In the genomic region with DNA sequence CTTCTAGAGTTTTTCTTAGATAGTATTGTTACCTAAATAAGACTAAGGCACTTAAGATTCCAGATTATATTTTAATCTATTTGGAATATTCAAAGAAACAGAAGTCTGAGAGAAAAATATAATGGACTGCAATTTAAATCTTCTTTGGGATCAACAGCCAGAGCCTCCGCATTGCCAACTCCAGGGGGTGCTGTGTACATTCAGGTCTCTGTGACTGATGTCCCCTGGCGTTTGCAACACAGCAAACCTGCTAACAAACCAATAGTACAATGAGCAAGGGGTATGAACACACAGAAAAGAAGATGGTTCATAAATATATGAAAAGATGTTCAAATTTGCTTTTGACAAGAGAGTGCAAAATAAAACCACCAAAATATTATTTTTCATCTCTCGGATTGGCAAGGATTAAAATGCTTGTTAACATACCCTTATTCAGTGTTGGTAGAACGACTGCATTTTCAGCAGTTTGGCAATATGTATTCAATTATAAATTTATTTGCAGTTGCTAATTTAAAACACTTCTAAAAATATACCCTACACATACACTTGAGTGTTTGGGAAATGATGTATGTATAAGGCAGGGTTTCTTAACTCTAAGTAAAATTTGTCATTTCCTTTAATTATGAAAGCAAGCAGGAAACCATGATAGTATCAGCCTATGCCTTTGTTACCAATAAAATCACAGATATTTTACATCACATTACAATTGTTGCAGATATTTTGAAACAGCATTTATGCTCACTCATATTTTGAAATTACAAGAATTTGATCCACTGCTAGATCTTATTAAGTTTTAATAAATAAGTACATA, we compare ENCODE assay signal across 8 cellular contexts. TPM values are rescaled to one million over a fixed set of nuclear protein-coding genes. Genes with fewer than 3 reads are reported as not detected.
DNase-seq lines count a peak whose midpoint lies in the region; ATAC-seq, FAIRE-seq and TF ChIP-seq lines count a peak whose summit lies in the region.

No MANE protein-coding gene starts in this region.

- no peaks in the 10 kb centered on the region for H3K4me1 Mint-ChIP-seq in activated T-helper 1 cell treated with anti-CD3 and anti-CD28 coated beads, Interleukin-12 subunit alpha, Interleukin-12 subunit beta, Interleukin-2, Interleukin-4 antibody, amounts not matched to agents 30 ng/mL and 10 ng/mL and 1 ng/mL, durations not matched to agents 14 hours and 24 hours and 36 hours (ENCODE audit: low read depth)
- H3K4me1 Mint-ChIP-seq in CD8-positive, alpha-beta memory T cell = no peaks in the 10 kb centered on the region

- POLR2A ChIA-PET in CD8-positive, alpha-beta memory T cell (lab: Charles Lee) = no interaction called here

- H3K27ac Mint-ChIP-seq in activated T-helper 1 cell treated with anti-CD3 and anti-CD28 coated beads, Interleukin-12 subunit alpha, Interleukin-12 subunit beta, Interleukin-2, Interleukin-4 antibody, amounts not matched to agents 30 ng/mL and 10 ng/mL and 1 ng/mL, durations not matched to agents 14 hours and 24 hours and 36 hours = no peak overlapping the region
- peak overlapping the region in 1 of 8 donors; percentile 70 for H3K27ac Mint-ChIP-seq in CD8-positive, alpha-beta memory T cell

- ATAC-seq in HG03342 (IDR thresholded peaks at IDR 0.05; ENCODE audit: unreplicated experiment) (peak; percentile 90), heart right ventricle (peak in 7 of 8 donors; percentile 72 to 90 (median 86))

- no peak overlapping the region for H3K4me3 ChIP-seq in heart right ventricle
- no peak overlapping the region for H3K4me3 ChIP-seq in CD8-positive, alpha-beta memory T cell (ENCODE audit: low read length)

- DNase-seq in COLO668 (lab: John Stamatoyannopoulos, UW; ENCODE audit: unreplicated experiment) (peak; percentile 50), GM19239 (ENCODE audit: insufficient read length, low spot score) (peak; percentile 41), NCI-H446 treated with DMSO at 0.1 percent for 48 hours (lab: John Stamatoyannopoulos, UW) (peak; percentile 32), heart right ventricle (peak; percentile 55 to 76), retina (peak; percentile 19)
- peak; percentile 12 for DNase-seq in activated T-helper 1 cell treated with anti-CD3 and anti-CD28 coated beads, Interleukin-12 subunit alpha, Interleukin-12 subunit beta, Interleukin-2, Interleukin-4 antibody, amounts not matched to agents 30 ng/mL and 10 ng/mL and 1 ng/mL, durations not matched to agents 14 hours and 24 hours and 36 hours (ENCODE audit: low spot score)
- no peak for DNase-seq in CD8-positive, alpha-beta memory T cell

- H3K9me3 ChIP-seq in heart right ventricle = peaks cover 0 to 5% (median 0%) of the 10 kb centered on the region in 11 donors
- no peaks in the 10 kb centered on the region for H3K9me3 ChIP-seq in CD8-positive, alpha-beta memory T cell (ENCODE audit: low read length)

- no peaks in the 10 kb centered on the region for H3K36me3 Mint-ChIP-seq in activated T-helper 1 cell treated with anti-CD3 and anti-CD28 coated beads, Interleukin-12 subunit alpha, Interleukin-12 subunit beta, Interleukin-2, Interleukin-4 antibody, amounts not matched to agents 30 ng/mL and 10 ng/mL and 1 ng/mL, durations not matched to agents 14 hours and 24 hours and 36 hours (ENCODE audit: low read depth)
- no peaks in the 10 kb centered on the region for H3K36me3 Mint-ChIP-seq in CD8-positive, alpha-beta memory T cell

- H3K36me3 ChIP-seq in heart right ventricle = no peaks in the 10 kb centered on the region
- H3K36me3 ChIP-seq in CD8-positive, alpha-beta memory T cell (ENCODE audit: insufficient read depth, low read length) = no peaks in the 10 kb centered on the region

- no peak overlapping the region for H3K4me3 Mint-ChIP-seq in activated T-helper 1 cell treated with anti-CD3 and anti-CD28 coated beads, Interleukin-12 subunit alpha, Interleukin-12 subunit beta, Interleukin-2, Interleukin-4 antibody, amounts not matched to agents 30 ng/mL and 10 ng/mL and 1 ng/mL, durations not matched to agents 14 hours and 24 hours and 36 hours
- no peak overlapping the region for H3K4me3 Mint-ChIP-seq in CD8-positive, alpha-beta memory T cell

- FAIRE-seq in GM19239 (lab: Jason Lieb, UNC) = peak; percentile 83

- H3K27me3 Mint-ChIP-seq in activated T-helper 1 cell treated with anti-CD3 and anti-CD28 coated beads, Interleukin-12 subunit alpha, Interleukin-12 subunit beta, Interleukin-2, Interleukin-4 antibody, amounts not matched to agents 30 ng/mL and 10 ng/mL and 1 ng/mL, durations not matched to agents 14 hours and 24 hours and 36 hours (ENCODE audit: insufficient read depth) = peaks cover 10% of the 10 kb centered on the region
- peaks cover 4 to 33% of the 10 kb centered on the region in 2 donors for H3K27me3 Mint-ChIP-seq in CD8-positive, alpha-beta memory T cell

- no peaks in the 10 kb centered on the region for H3K9me3 Mint-ChIP-seq in activated T-helper 1 cell treated with anti-CD3 and anti-CD28 coated beads, Interleukin-12 subunit alpha, Interleukin-12 subunit beta, Interleukin-2, Interleukin-4 antibody, amounts not matched to agents 30 ng/mL and 10 ng/mL and 1 ng/mL, durations not matched to agents 14 hours and 24 hours and 36 hours
- no peaks in the 10 kb centered on the region for H3K9me3 Mint-ChIP-seq in CD8-positive, alpha-beta memory T cell

- TF ChIP-seq CTCF in heart right ventricle (IDR thresholded peaks at IDR 0.05) = peak; percentile 56 to 94 (median 83)

- WGBS in heart right ventricle, 2 donors = 33 to 44% methylated on average over 4 of the region's 4 CpGs

- no peaks in the 10 kb centered on the region for H3K27me3 ChIP-seq in heart right ventricle
- no peaks in the 10 kb centered on the region for H3K27me3 ChIP-seq in CD8-positive, alpha-beta memory T cell (ENCODE audit: insufficient read depth, low read length, poor library complexity, severe bottlenecking)

- H3K4me1 ChIP-seq in heart right ventricle = peaks cover 0 to 40% (median 21%) of the 10 kb centered on the region in 9 donors
- no peaks in the 10 kb centered on the region for H3K4me1 ChIP-seq in CD8-positive, alpha-beta memory T cell (ENCODE audit: insufficient read depth, low read length)

- peak overlapping the region in 5 of 10 donors; percentile 16 to 71 (median 28) for H3K27ac ChIP-seq in heart right ventricle
- no peak overlapping the region for H3K27ac ChIP-seq in CD8-positive, alpha-beta memory T cell (ENCODE audit: low read depth, low read length)

- intact Hi-C loops in activated T-helper 1 cell treated with anti-CD3 and anti-CD28 coated beads, Interleukin-12 subunit alpha, Interleukin-12 subunit beta, Interleukin-2, Interleukin-4 antibody, amounts not matched to agents 30 ng/mL and 10 ng/mL and 1 ng/mL, durations not matched to agents 14 hours and 24 hours and 36 hours (cut with micrococcal nuclease) = loop anchor here (1.0 kb wide), 1 partner anchor 87 kb away; no protein-coding TSS in a partner anchor
- intact Hi-C loops in heart right ventricle (cut with DNase I) = loop anchor here in 9 of 10 donors (1.0 to 10.0 kb wide), 8 partner anchors 41 to 91 kb away; a partner anchor contains a TSS

- CTCF ChIA-PET in CD8-positive, alpha-beta memory T cell (lab: Charles Lee) = no interaction called here

RNA-seq across cellular contexts. Expression of a gene that starts 16.1 kb away (rescaled TPM):
- total RNA-seq in activated T-helper 1 cell treated with anti-CD3 and anti-CD28 coated beads, Interleukin-12 subunit alpha, Interleukin-12 subunit beta, Interleukin-2, Interleukin-4 antibody, amounts not matched to agents 30 ng/mL and 10 ng/mL and 1 ng/mL, durations not matched to agents 14 hours and 24 hours and 36 hours = 0.13 and 0.22 TPM in 2 replicates
- total RNA-seq in heart right ventricle = 100 to 1,000 TPM in 5 of 10 donors, 10 to 100 TPM in 5; 63.6 to 142 (median 95.2) TPM
- 100 to 1,000 TPM; 131 to 132 TPM for polyA plus RNA-seq in heart right ventricle
- total RNA-seq in CD8-positive, alpha-beta memory T cell = under 1 TPM; 0.18 to 0.27 TPM
- not detected for polyA plus RNA-seq in CD8-positive, alpha-beta memory T cell

Comparison
In these comparisons a context has a peak if more than half of its experiments do, and no peak if none do; other contexts are left out.
1. DNase-seq: peak in COLO668 (single experiment), GM19239 (single experiment), NCI-H446 treated with DMSO at 0.1 percent for 48 hours (single experiment), activated T-helper 1 cell treated with anti-CD3 and anti-CD28 coated beads, Interleukin-12 subunit alpha, Interleukin-12 subunit beta, Interleukin-2, Interleukin-4 antibody, amounts not matched to agents 30 ng/mL and 10 ng/mL and 1 ng/mL, durations not matched to agents 14 hours and 24 hours and 36 hours (single experiment), heart right ventricle (2 of 2) and retina (single experiment); none in CD8-positive, alpha-beta memory T cell (0 of 5).
2. RNA of a gene that starts 16.1 kb away (total RNA-seq): 63.6 to 142 TPM in heart right ventricle; 0.18 to 0.27 TPM in CD8-positive, alpha-beta memory T cell and 0.13 to 0.22 TPM in activated T-helper 1 cell treated with anti-CD3 and anti-CD28 coated beads, Interleukin-12 subunit alpha, Interleukin-12 subunit beta, Interleukin-2, Interleukin-4 antibody, amounts not matched to agents 30 ng/mL and 10 ng/mL and 1 ng/mL, durations not matched to agents 14 hours and 24 hours and 36 hours; every median in the first group is over 10 times any median in the second.